ENCODE assay signal across 1 cellular context in genomic region chr14:101334656-101335055, GRCh38.
TF ChIP-seq lines count a peak whose summit lies in the region.

No MANE protein-coding gene starts in this region.

TF ChIP-seq in HepG2, 621 proteins besides CTCF, POLR2A, EP300 and RAD21 (continued from another document and continues in another):
- TF ChIP-seq HES4 (CRISPR knock-in tag; IDR thresholded peaks at IDR 0.05; ENCODE audit: borderline replicate concordance) (0 out of 2 replicates have a peak, but pooled peaks have one; percentile 16), RARA (CRISPR knock-in tag; IDR thresholded peaks at IDR 0.05) (0 out of 2 replicates have a peak, but pooled peaks have one; percentile 33), REXO4 (CRISPR knock-in tag; IDR thresholded peaks at IDR 0.05; ENCODE audit: borderline replicate concordance) (no peak), YY1 (IDR thresholded peaks at IDR 0.05; ENCODE audit: insufficient read depth, insufficient replicate concordance, low read depth, low read length) (no peak), ELF3 (CRISPR knock-in tag; IDR thresholded peaks at IDR 0.05) (no peak), ZBTB7B (CRISPR knock-in tag; IDR thresholded peaks at IDR 0.05) (no peak), THAP7 (CRISPR knock-in tag; IDR thresholded peaks at IDR 0.05) (no peak), NCOA2 (CRISPR knock-in tag; IDR thresholded peaks at IDR 0.05) (0 out of 2 replicates have a peak, but pooled peaks have one; percentile 12), NCOR1 (IDR thresholded peaks at IDR 0.05; ENCODE audit: borderline replicate concordance, low read length) (peak; percentile 55; the same call in 1 of the 2 replicates), TRAFD1 (CRISPR knock-in tag; IDR thresholded peaks at IDR 0.05; ENCODE audit: borderline replicate concordance) (no peak), ZNF3 (CRISPR knock-in tag; IDR thresholded peaks at IDR 0.05) (no peak), GATA4 (IDR thresholded peaks at IDR 0.05; ENCODE audit: borderline replicate concordance, low read depth) (no peak), BCL3 (CRISPR knock-in tag; IDR thresholded peaks at IDR 0.05) (no peak), TBX2 (CRISPR knock-in tag; IDR thresholded peaks at IDR 0.05; ENCODE audit: borderline replicate concordance) (no peak), ZNF263 (CRISPR knock-in tag; IDR thresholded peaks at IDR 0.05) (0 out of 2 replicates have a peak, but pooled peaks have one; percentile 38), ARID5B (CRISPR knock-in tag; IDR thresholded peaks at IDR 0.05) (peak; percentile 29; the same call in 1 of the 2 replicates), ZNF354B (CRISPR knock-in tag; IDR thresholded peaks at IDR 0.05) (no peak), ZNF580 (CRISPR knock-in tag; IDR thresholded peaks at IDR 0.05; ENCODE audit: borderline replicate concordance, low read depth) (0 out of 2 replicates have a peak, but pooled peaks have one; percentile 13), TCF12 (IDR thresholded peaks at IDR 0.05) (no peak), TCF12 (CRISPR knock-in tag; IDR thresholded peaks at IDR 0.05) (no peak), CSRNP2 (CRISPR knock-in tag; conservative IDR thresholded peaks at IDR 0.05; ENCODE audit: low read depth) (no peak), GMEB1 (CRISPR knock-in tag; IDR thresholded peaks at IDR 0.05; ENCODE audit: borderline replicate concordance) (0 out of 2 replicates have a peak, but pooled peaks have one; percentile 13), BCL6 (CRISPR knock-in tag; IDR thresholded peaks at IDR 0.05) (peak; percentile 39; the same call in 1 of the 2 replicates), NFYB (CRISPR knock-in tag; IDR thresholded peaks at IDR 0.05) (no peak), TFE3 (CRISPR knock-in tag; IDR thresholded peaks at IDR 0.05) (0 out of 2 replicates have a peak, but pooled peaks have one; percentile 25), ZNF558 (CRISPR knock-in tag; IDR thresholded peaks at IDR 0.05; ENCODE audit: borderline replicate concordance) (no peak), ZNF382 (CRISPR knock-in tag; IDR thresholded peaks at IDR 0.05; ENCODE audit: borderline replicate concordance) (no peak), CEBPB (IDR thresholded peaks at IDR 0.05; ENCODE audit: borderline replicate concordance, low read depth, low read length) (peak; percentile 86), NR2F1 (CRISPR knock-in tag; IDR thresholded peaks at IDR 0.05) (0 out of 4 replicates have a peak, but pooled peaks of 1 of the 2 experiments have one; percentile 23), IRF9 (CRISPR knock-in tag; IDR thresholded peaks at IDR 0.05; ENCODE audit: borderline replicate concordance) (no peak), ZEB1 (IDR thresholded peaks at IDR 0.05; ENCODE audit: insufficient replicate concordance, low read depth) (no peak), HMG20A (CRISPR knock-in tag; IDR thresholded peaks at IDR 0.05; ENCODE audit: borderline replicate concordance) (peak; percentile 29; the same call in 1 of the 2 replicates), KIAA2018 (CRISPR knock-in tag; IDR thresholded peaks at IDR 0.05; ENCODE audit: borderline replicate concordance) (no peak), TEAD3 (CRISPR knock-in tag; optimal IDR thresholded peaks at IDR 0.05; ENCODE audit: borderline replicate concordance) (no peak)
